6 cellular contexts compared by ENCODE assay signal in the genomic region with DNA sequence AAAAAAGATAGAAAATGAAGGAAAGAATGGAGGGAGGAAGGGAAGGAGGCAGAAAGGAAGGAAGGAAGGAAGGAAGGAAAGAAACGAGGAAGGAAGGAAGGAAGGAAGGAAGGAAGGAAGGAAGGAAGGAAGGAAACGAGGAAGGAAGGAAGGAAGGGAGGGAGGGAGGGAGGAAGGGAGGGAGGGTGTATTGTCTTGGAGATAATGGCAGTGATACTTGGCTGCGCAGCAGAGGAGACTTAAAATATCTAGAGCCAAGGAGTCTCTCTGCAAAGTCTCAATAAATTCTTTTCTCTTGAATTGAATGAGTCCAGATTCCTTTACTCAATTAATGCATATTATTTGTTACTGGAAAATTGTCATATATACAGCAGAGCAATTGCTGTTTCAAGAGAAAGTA.
"Had no signal": no experiment of that assay in that cellular context is flagged by ENCODE, and none has a peak within 500 bp of the region (broad histone marks: within the 10 kb centered on the region; RNA-seq: fewer than 3 reads in every experiment).

No MANE protein-coding gene starts in this region.

- DNase-seq: IMR-90, KG1 had no signal

- FAIRE-seq: HTR-8/SVneo, K562 had no signal

- H3K4me3 ChIP-seq: K562 had no signal

- ATAC-seq: K562 had no signal

- H3K4me2 ChIP-seq: KMS-11 had no signal

- H3K9ac ChIP-seq: KMS-11 had no signal

- H3K27ac ChIP-seq: HL-60, KMS-11 had no signal
